In genomic region chr15:57352535-57353316, GRCh38 we compare ENCODE assay signal across 24 cellular contexts. TPM values are rescaled to one million over a fixed set of nuclear protein-coding genes. Genes with fewer than 3 reads are reported as not detected.
"Had no signal": no experiment of that assay in that cellular context is flagged by ENCODE, and none has a peak within 500 bp of the region (broad histone marks: within the 10 kb centered on the region; RNA-seq: fewer than 3 reads in every experiment).

No MANE protein-coding gene starts in this region.

- H3K36me3 ChIP-seq: ascending aorta, esophagus squamous epithelium, lower lobe of right lung, right atrium auricular region, suprapubic skin, WERI-Rb-1 had no signal

- H3K4me3 Mint-ChIP-seq: activated naive CD4-positive, alpha-beta T cell treated with anti-CD3 and anti-CD28 coated beads, Interleukin-2, amount 10 ng/mL, durations not matched to agents 7 days and 5 days; immature natural killer cell; nephron progenitor cell; stimulated activated naive CD8-positive, alpha-beta T cell treated with anti-CD3 and anti-CD28 coated beads, Interleukin-15, Interleukin-2, amounts not matched to agents 100 ng/mL and 50 ng/mL, for 24 hours; type B pancreatic cell had no signal

- H3K36me3 Mint-ChIP-seq: activated naive CD4-positive, alpha-beta T cell treated with anti-CD3 and anti-CD28 coated beads, Interleukin-2, amount 10 ng/mL, durations not matched to agents 7 days and 5 days; immature natural killer cell; type B pancreatic cell had no signal

- DNase-seq: activated CD4-positive, alpha-beta T cell treated with anti-CD3 and anti-CD28 coated beads for 1 hour; activated CD8-positive, alpha-beta memory T cell treated with anti-CD3 and anti-CD28 coated beads for 24 hours; activated CD8-positive, alpha-beta memory T cell treated with anti-CD3 and anti-CD28 coated beads, Interleukin-2, amount 50 U/mL, for 48 hours; activated effector memory CD4-positive, alpha-beta T cell treated with Interleukin-2 at 50 U/mL for 16 hours; activated naive CD4-positive, alpha-beta T cell treated with anti-CD3 and anti-CD28 coated beads, Interleukin-2, amount 10 ng/mL, durations not matched to agents 7 days and 5 days; activated T-cell treated with anti-CD3 and anti-CD28 coated beads, Interleukin-2, amount 50 U/mL, for 48 hours; cerebellar nuclear complex; cortex of kidney; effector CD8-positive, alpha-beta T cell; esophagus squamous epithelium; immature natural killer cell; lower lobe of right lung; midbrain; nephron progenitor cell; occipital lobe; posterior cingulate gyrus; SW 1271; T-helper 2 cell; WERI-Rb-1 had no signal

- H3K4me1 ChIP-seq: ascending aorta, esophagus squamous epithelium, lower lobe of right lung, right atrium auricular region, suprapubic skin had no signal

- H3K27me3 Mint-ChIP-seq: type B pancreatic cell had no signal

- H3K27me3 ChIP-seq: ascending aorta, esophagus squamous epithelium, right atrium auricular region, suprapubic skin had no signal

- H3K4me1 Mint-ChIP-seq: activated naive CD4-positive, alpha-beta T cell treated with anti-CD3 and anti-CD28 coated beads, Interleukin-2, amount 10 ng/mL, durations not matched to agents 7 days and 5 days; immature natural killer cell had no signal

- H3K9me3 Mint-ChIP-seq: activated naive CD4-positive, alpha-beta T cell treated with anti-CD3 and anti-CD28 coated beads, Interleukin-2, amount 10 ng/mL, durations not matched to agents 7 days and 5 days; immature natural killer cell; stimulated activated naive CD8-positive, alpha-beta T cell treated with anti-CD3 and anti-CD28 coated beads, Interleukin-15, Interleukin-2, amounts not matched to agents 100 ng/mL and 50 ng/mL, for 24 hours; type B pancreatic cell had no signal

- H3K27ac ChIP-seq: ascending aorta, esophagus squamous epithelium, lower lobe of right lung, right atrium auricular region, suprapubic skin, WERI-Rb-1 had no signal

- H3K27ac Mint-ChIP-seq: activated naive CD4-positive, alpha-beta T cell treated with anti-CD3 and anti-CD28 coated beads, Interleukin-2, amount 10 ng/mL, durations not matched to agents 7 days and 5 days; immature natural killer cell; nephron progenitor cell; stimulated activated naive CD8-positive, alpha-beta T cell treated with anti-CD3 and anti-CD28 coated beads, Interleukin-15, Interleukin-2, amounts not matched to agents 100 ng/mL and 50 ng/mL, for 24 hours; type B pancreatic cell had no signal

- H3K9me3 ChIP-seq: ascending aorta, esophagus squamous epithelium, lower lobe of right lung, right atrium auricular region, suprapubic skin had no signal

- H3K4me3 ChIP-seq: ascending aorta, esophagus squamous epithelium, lower lobe of right lung, right atrium auricular region, suprapubic skin had no signal

RNA-seq across cellular contexts. Expression of gene CGNL1, which starts 23.6 kb away (rescaled TPM):
- polyA plus RNA-seq: immature natural killer cell had no signal
